15 cellular contexts compared by ENCODE assay signal in genomic region chr1:95018602-95019369, GRCh38. TPM values are rescaled to one million over a fixed set of nuclear protein-coding genes. Genes with fewer than 3 reads are reported as not detected.
DNase-seq lines count a peak whose midpoint lies in the region; ATAC-seq, FAIRE-seq and TF ChIP-seq lines count a peak whose summit lies in the region.
"Had no signal": no experiment of that assay in that cellular context is flagged by ENCODE, and none has a peak within 500 bp of the region (broad histone marks: within the 10 kb centered on the region; RNA-seq: fewer than 3 reads in every experiment).

No MANE protein-coding gene starts in this region.

- H3K36me3 Mint-ChIP-seq in activated T-cell treated with anti-CD3 and anti-CD28 coated beads, Interleukin-2, amount 50 U/mL, for 24 hours (ENCODE audit: low read depth): peaks cover 2% of the 10 kb centered on the region

- no peak for FAIRE-seq in endothelial cell of umbilical vein (lab: Jason Lieb, UNC)

- no peaks in the 10 kb centered on the region for H3K4me1 Mint-ChIP-seq in activated T-cell treated with anti-CD3 and anti-CD28 coated beads, Interleukin-2, amount 50 U/mL, for 24 hours (ENCODE audit: low read depth)

- DNase-seq in AG10803 (ENCODE audit: low read depth) (peak; percentile 33), PC-3 (peak; percentile 49), endothelial cell of umbilical vein (ENCODE audit: low read depth, low spot score) (peak; percentile 36), lung microvascular endothelial cell (ENCODE audit: low read depth in 2 of 2) (peak; percentile 32 to 42), NCI-H446 (lab: John Stamatoyannopoulos, UW) (no peak), NCI-H446 treated with DMSO at 0.1 percent for 48 hours (lab: John Stamatoyannopoulos, UW) (no peak)
- no peak for DNase-seq in activated T-cell treated with anti-CD3 and anti-CD28 coated beads, Interleukin-2, amount 50 U/mL, for 24 hours
- DNase-seq: activated B cell treated with CpG ODN at 0.5 μM for 24 hours; activated CD8-positive, alpha-beta memory T cell treated with anti-CD3 and anti-CD28 coated beads, Interleukin-2, amount 50 U/mL, for 4 hours; BE2C; heart left ventricle; NCI-H1436; NCI-H748 treated with DMSO at 0.1 percent for 48 hours had no signal

- H3K9ac ChIP-seq in PC-3 (ENCODE audit: low read length): no peak overlapping the region
- H3K9ac ChIP-seq in endothelial cell of umbilical vein (replicated peaks; ENCODE audit: extremely low read depth, insufficient read depth, low read length): no peak overlapping the region

- H3F3A ChIP-seq in PC-3 (ENCODE audit: low read length, unreplicated experiment): no peaks in the 10 kb centered on the region

- H3K9me3 ChIP-seq in PC-3 (ENCODE audit: low read length) (no peaks in the 10 kb centered on the region), endothelial cell of umbilical vein (replicated peaks; ENCODE audit: control insufficient read depth, insufficient read depth, low read length) (no peaks in the 10 kb centered on the region), gastroesophageal sphincter (no peaks in the 10 kb centered on the region)
- H3K9me3 ChIP-seq: BE2C, heart left ventricle had no signal

- H3K4me3 Mint-ChIP-seq in activated T-cell treated with anti-CD3 and anti-CD28 coated beads, Interleukin-2, amount 50 U/mL, for 24 hours: no peak overlapping the region
- H3K4me3 Mint-ChIP-seq: activated B cell treated with CpG ODN at 0.5 μM for 24 hours; activated naive CD8-positive, alpha-beta T cell had no signal

- H3K9me2 ChIP-seq in PC-3 (replicated peaks; ENCODE audit: low read length): no peaks in the 10 kb centered on the region

- H3K36me3 ChIP-seq in PC-3 (ENCODE audit: low read depth, low read length) (no peaks in the 10 kb centered on the region), endothelial cell of umbilical vein (ENCODE audit: control insufficient read depth in 2 of 2, extremely low read depth in 1 of 2, insufficient read depth in 2 of 2, low read length in 2 of 2) (no peaks in the 10 kb centered on the region), gastroesophageal sphincter (no peaks in the 10 kb centered on the region)
- H3K36me3 ChIP-seq: BE2C, heart left ventricle had no signal

- H3K4me1 ChIP-seq in PC-3 (ENCODE audit: insufficient read depth, low read length) (peaks cover 40% of the 10 kb centered on the region), endothelial cell of umbilical vein (ENCODE audit: control insufficient read depth, extremely low read depth, insufficient read depth, low read length) (peaks cover 31% of the 10 kb centered on the region), gastroesophageal sphincter (peaks cover 4 to 64% (median 23%) of the 10 kb centered on the region in 3 donors)
- H3K4me1 ChIP-seq: BE2C had no signal

- H3K27me3 ChIP-seq in PC-3 (ENCODE audit: low read length) (no peaks in the 10 kb centered on the region), endothelial cell of umbilical vein (ENCODE audit: control insufficient read depth in 2 of 2, insufficient read depth in 2 of 2, low read length in 2 of 2) (no peaks in the 10 kb centered on the region), gastroesophageal sphincter (no peaks in the 10 kb centered on the region)
- H3K27me3 ChIP-seq: BE2C, heart left ventricle had no signal

- H3K9me1 ChIP-seq in endothelial cell of umbilical vein (replicated peaks; ENCODE audit: control insufficient read depth, extremely low read depth, insufficient read depth, low read length): no peaks in the 10 kb centered on the region

- H4K20me1 ChIP-seq in PC-3 (ENCODE audit: low read length) (no peaks in the 10 kb centered on the region), endothelial cell of umbilical vein (replicated peaks; ENCODE audit: control insufficient read depth, extremely low read depth, insufficient read depth, low read length) (no peaks in the 10 kb centered on the region)

- ATAC-seq in PC-3: peak; percentile 60; the same call in 1 of the 2 replicates
- ATAC-seq in gastroesophageal sphincter: no peak

- H3K4me2 ChIP-seq in PC-3 (ENCODE audit: low read length) (peak overlapping the region; percentile 27; the same call in 1 of the 2 replicates), endothelial cell of umbilical vein (ENCODE audit: insufficient read depth, low read length) (no peak overlapping the region)

- POLR2A ChIA-PET in PC-3 (lab: Charles Lee; ENCODE audit: unreplicated experiment): no interaction called here
- POLR2A ChIA-PET in endothelial cell of umbilical vein (lab: Charles Lee): no interaction called here

- dilution Hi-C loops in endothelial cell of umbilical vein (cut with MboI; ENCODE audit: extremely low pct_ligation_motif_present, low sequenced_read_pairs): no loop called here

- CTCF ChIA-PET in PC-3 (lab: Charles Lee): no interaction called here
- CTCF ChIA-PET in endothelial cell of umbilical vein (lab: Charles Lee): interaction anchor here (0.9 to 2.0 kb wide), 2 partner anchors 8 to 23 kb away, joined by 3 to 5 read pairs; no protein-coding TSS in a partner anchor

- H2AFZ ChIP-seq in PC-3 (ENCODE audit: low read length) (no peak overlapping the region), endothelial cell of umbilical vein (ENCODE audit: low read depth, low read length) (no peak overlapping the region)

- no peak for TF ChIP-seq POLR2A in endothelial cell of umbilical vein (IDR thresholded peaks at IDR 0.05; ENCODE audit: low read depth, low read length)
- no peak for TF ChIP-seq POLR2A in gastroesophageal sphincter (IDR thresholded peaks at IDR 0.05)

- H3K27ac ChIP-seq in PC-3 (ENCODE audit: low read length) (no peak overlapping the region), endothelial cell of umbilical vein (ENCODE audit: insufficient read depth, low read depth, low read length) (no peak overlapping the region), gastroesophageal sphincter (no peak overlapping the region)
- H3K27ac ChIP-seq: heart left ventricle had no signal

- BruUV-seq in PC-3 (replicated peaks; lab: Mats Ljungman, UMichigan) (no TSS peak), endothelial cell of umbilical vein (replicated peaks; lab: Mats Ljungman, UMichigan) (no TSS peak)

- no peaks in the 10 kb centered on the region for H3K9me3 Mint-ChIP-seq in activated T-cell treated with anti-CD3 and anti-CD28 coated beads, Interleukin-2, amount 50 U/mL, for 24 hours
- H3K9me3 Mint-ChIP-seq: activated B cell treated with CpG ODN at 0.5 μM for 24 hours had no signal

- no peak for TF ChIP-seq EP300 in gastroesophageal sphincter (IDR thresholded peaks at IDR 0.05)

- H3K27me3 Mint-ChIP-seq in activated T-cell treated with anti-CD3 and anti-CD28 coated beads, Interleukin-2, amount 50 U/mL, for 24 hours: no peaks in the 10 kb centered on the region
- H3K27me3 Mint-ChIP-seq: activated B cell treated with CpG ODN at 0.5 μM for 24 hours; activated naive CD8-positive, alpha-beta T cell had no signal

- intact Hi-C loops in PC-3 (cut with micrococcal nuclease) (no loop called here), endothelial cell of umbilical vein (cut with micrococcal nuclease) (no loop called here)

- 46 to 56% methylated on average over 1 of the region's 1 CpG for WGBS in gastroesophageal sphincter (ENCODE audit: low coverage in 1 of 2), 2 donors

- TF ChIP-seq CTCF in AG10803 (conservative IDR thresholded peaks at IDR 0.05; ENCODE audit: low read length) (no peak), PC-3 (conservative IDR thresholded peaks at IDR 0.05; ENCODE audit: low read depth, low read length) (no peak), endothelial cell of umbilical vein (IDR thresholded peaks at IDR 0.05; ENCODE audit: extremely low read depth in 1 of 2, insufficient read depth in 1 of 2, low read depth in 1 of 2, low read length in 2 of 2) (no peak), gastroesophageal sphincter (IDR thresholded peaks at IDR 0.05) (no peak)

- no peak overlapping the region for H3K4me3 ChIP-seq in AG10803 (ENCODE audit: low read length)
- no peak overlapping the region for H3K4me3 ChIP-seq in PC-3 (ENCODE audit: low read length)
- no peak overlapping the region for H3K4me3 ChIP-seq in endothelial cell of umbilical vein (replicated peaks in 1 of 3; ENCODE audit: insufficient read depth in 1 of 3, low read depth in 1 of 3, low read length in 3 of 3)
- H3K4me3 ChIP-seq in gastroesophageal sphincter: no peak overlapping the region
- H3K4me3 ChIP-seq: heart left ventricle had no signal

- H3K27ac Mint-ChIP-seq in activated T-cell treated with anti-CD3 and anti-CD28 coated beads, Interleukin-2, amount 50 U/mL, for 24 hours: no peak overlapping the region
- H3K27ac Mint-ChIP-seq: activated B cell treated with CpG ODN at 0.5 μM for 24 hours; activated naive CD8-positive, alpha-beta T cell had no signal

- H3K79me2 ChIP-seq in PC-3 (ENCODE audit: low read length): no peaks in the 10 kb centered on the region
- no peaks in the 10 kb centered on the region for H3K79me2 ChIP-seq in endothelial cell of umbilical vein (ENCODE audit: control insufficient read depth, insufficient read depth, low read length)

TF ChIP-seq in endothelial cell of umbilical vein, 7 proteins besides CTCF, POLR2A, EP300 and RAD21:
- TF ChIP-seq GATA2 (IDR thresholded peaks at IDR 0.05; ENCODE audit: insufficient read depth, insufficient read length, low read depth, low read length): no peak
- TF ChIP-seq JUN (IDR thresholded peaks at IDR 0.05; ENCODE audit: borderline replicate concordance, insufficient read depth, insufficient read length, low read depth): no peak
- TF ChIP-seq EZH2 (IDR thresholded peaks at IDR 0.05; ENCODE audit: borderline replicate concordance, low read depth, low read length, severe bottlenecking): no peak
- TF ChIP-seq MAX (IDR thresholded peaks at IDR 0.05; ENCODE audit: insufficient read depth, insufficient read length): no peak
- TF ChIP-seq MYC (IDR thresholded peaks at IDR 0.05; ENCODE audit: low read depth, low read length): no peak
- no peak for TF ChIP-seq FOS (IDR thresholded peaks at IDR 0.05; ENCODE audit: borderline replicate concordance, insufficient read depth, low read length)
- no peak for TF ChIP-seq POLR2AphosphoS5 (IDR thresholded peaks at IDR 0.05; ENCODE audit: insufficient read depth, low read depth, low read length)

RNA-seq across cellular contexts. Expression of gene ALG14, which starts 54.0 kb away (rescaled TPM):
- total RNA-seq in PC-3 (2014; rRNA removed) (3.4 and 9.7 TPM in 2 replicates), endothelial cell of umbilical vein (8.6 and 12.3 TPM in 2 replicates), lung microvascular endothelial cell (1.6 and 2.0 TPM in 2 replicates), gastroesophageal sphincter (1 to 10 TPM in 1 of 4 donors, under 1 TPM in 3; 0.62 to 1.2 (median 0.79) TPM)
- 2.1 and 2.6 TPM in 2 replicates for polyA plus RNA-seq in endothelial cell of umbilical vein
- 1.7 and 2.4 TPM in 2 replicates for polyA plus RNA-seq in endothelial cell of umbilical vein (2011; cell fraction: cytosol; rRNA removed)
- 1.1 and 1.4 TPM in 2 replicates for polyA plus RNA-seq in endothelial cell of umbilical vein (2011; cell fraction: nucleus; rRNA removed)
- polyA plus RNA-seq in endothelial cell of umbilical vein (2012): 3.6 and 4.6 TPM in 2 replicates
- 5.7 and 19.2 TPM in 2 replicates for polyA minus RNA-seq in endothelial cell of umbilical vein
- polyA minus RNA-seq in endothelial cell of umbilical vein (2011; cell fraction: cytosol; rRNA and poly(A)+ RNA removed): 4.4 TPM
- 1.3 and 2.7 TPM in 2 replicates for polyA minus RNA-seq in endothelial cell of umbilical vein (2011; cell fraction: nucleus; rRNA and poly(A)+ RNA removed)

Comparison
In these comparisons a context has a peak if more than half of its experiments do, and no peak if none do; other contexts are left out.
1. DNase-seq: peak in AG10803 (single experiment), PC-3 (single experiment), endothelial cell of umbilical vein (single experiment) and lung microvascular endothelial cell (2 of 2); none in activated T-cell treated with anti-CD3 and anti-CD28 coated beads, Interleukin-2, amount 50 U/mL, for 24 hours (single experiment), NCI-H446 (0 of 2) and NCI-H446 treated with DMSO at 0.1 percent for 48 hours (single experiment).